Comparison of ENCODE assay signal across 8 cellular contexts in the genomic region with DNA sequence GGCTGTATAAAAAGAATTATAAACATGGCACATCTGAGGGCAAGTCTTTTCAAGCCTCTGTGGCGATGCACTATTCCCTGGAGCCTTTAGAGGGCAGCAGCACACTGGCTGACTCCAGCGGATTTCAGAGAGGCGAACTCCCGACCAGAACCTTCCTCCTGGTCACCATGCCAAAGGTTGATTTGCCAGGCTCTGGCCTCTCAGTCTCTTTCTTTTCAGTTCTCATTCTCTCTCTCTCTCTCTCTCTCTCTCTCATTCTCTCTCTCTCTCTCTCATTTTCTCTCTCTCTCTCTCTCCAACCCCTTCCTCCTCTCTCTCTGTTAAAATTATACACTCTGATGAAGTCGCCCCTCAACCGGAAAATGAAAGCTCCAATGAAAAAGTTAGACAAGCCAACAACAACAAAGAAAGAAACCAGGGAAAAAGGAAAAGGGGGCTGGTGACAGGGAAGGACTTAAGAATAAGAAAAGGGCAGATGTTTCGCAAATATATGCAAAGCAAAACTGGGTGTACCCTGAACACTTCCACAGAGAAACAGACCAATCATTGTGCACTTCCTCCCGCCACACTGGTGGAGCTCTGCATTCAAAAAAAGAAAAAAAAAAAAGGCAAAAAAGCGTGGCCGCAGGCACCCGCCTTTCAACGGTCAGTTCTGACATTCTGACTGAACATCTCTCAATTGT.
DNase-seq lines count a peak whose midpoint lies in the region; ATAC-seq and TF ChIP-seq lines count a peak whose summit lies in the region.

No MANE protein-coding gene starts in this region.

- TF ChIP-seq CTCF in AG04449 (IDR thresholded peaks at IDR 0.05; ENCODE audit: insufficient read depth, low read length, missing control alignments) (peak; percentile 90), lower lobe of right lung (IDR thresholded peaks at IDR 0.05) (peak; percentile 91)

- intact Hi-C loops in lower lobe of right lung (cut with DNase I), result no loop called here

- peak overlapping the region; percentile 71 for H3K27ac ChIP-seq in lower lobe of right lung

- CTCF ChIA-PET in AG04449 (lab: Yijun Ruan, JAX), result interaction anchor here (0.5 to 8.4 kb wide), 40 partner anchors 9 to 1400 kb away, joined by 3 to 121 read pairs (median 4); no protein-coding TSS in a partner anchor

- POLR2A ChIA-PET in AG04449 (lab: Yijun Ruan, JAX), result interaction anchor here (0.8 kb wide), 1 partner anchor 762 kb away, joined by 3 read pairs; no protein-coding TSS in a partner anchor

- H3K27me3 ChIP-seq in lower lobe of right lung (ENCODE audit: low read depth), result no peaks in the 10 kb centered on the region

- H3K36me3 ChIP-seq in lower lobe of right lung, result peaks cover 25% of the 10 kb centered on the region

- DNase-seq in AG04449 (ENCODE audit: low read depth, low spot score) (peak; percentile 38), NCI-H345 treated with DMSO at 0.1 percent for 48 hours (lab: John Stamatoyannopoulos, UW; ENCODE audit: unreplicated experiment) (peak; percentile 36), dermis microvascular lymphatic vessel endothelial cell (ENCODE audit: low read depth in 2 of 2) (peak; percentile 83 to 87), lower lobe of right lung (peak; percentile 75)
- peak; percentile 57 to 58 for DNase-seq in activated CD4-positive, alpha-beta T cell treated with anti-CD3 and anti-CD28 coated beads, Interleukin-2, amount 50 U/mL, for 4 hours
- peak; percentile 6 to 51 (median 17) for DNase-seq in stimulated activated CD4-positive, alpha-beta T cell treated with anti-CD3 and anti-CD28 coated beads, TNF-alpha, amount 100 ng/mL, for 1 hour (ENCODE audit: low read depth in 3 of 3, low spot score in 1 of 3)

- H3K4me3 ChIP-seq in AG04449 (ENCODE audit: low read depth, low read length) (peak overlapping the region; percentile 48), lower lobe of right lung (peak overlapping the region; percentile 43)

- ATAC-seq in GM18511 (IDR thresholded peaks at IDR 0.05; ENCODE audit: unreplicated experiment) (peak; percentile 94), HG03097 (IDR thresholded peaks at IDR 0.05; ENCODE audit: low FRiP score, unreplicated experiment) (peak; percentile 66), lower lobe of right lung (peak; percentile 96 to 98)

- H3K9me3 ChIP-seq in lower lobe of right lung, result no peaks in the 10 kb centered on the region

- peaks cover 16% of the 10 kb centered on the region for H3K4me1 ChIP-seq in lower lobe of right lung

Comparison
In these comparisons a context has a peak if more than half of its experiments do, and no peak if none do; other contexts are left out.
1. Peak in every context shown above with its lines: DNase-seq, ATAC-seq, H3K4me3 ChIP-seq and H3K27ac ChIP-seq.
2. DNase-seq: peak in every context shown above with its lines; median percentile 85 in dermis microvascular lymphatic vessel endothelial cell; 75 in lower lobe of right lung; 58 in activated CD4-positive, alpha-beta T cell treated with anti-CD3 and anti-CD28 coated beads, Interleukin-2, amount 50 U/mL, for 4 hours; 38 in AG04449; 36 in NCI-H345 treated with DMSO at 0.1 percent for 48 hours; 17 in stimulated activated CD4-positive, alpha-beta T cell treated with anti-CD3 and anti-CD28 coated beads, TNF-alpha, amount 100 ng/mL, for 1 hour.